ENCODE assay signal across 21 cellular contexts in genomic region chr17:73826872-73827228, GRCh38.
DNase-seq lines count a peak whose midpoint lies in the region; ATAC-seq, FAIRE-seq and TF ChIP-seq lines count a peak whose summit lies in the region.
"Had no signal": no experiment of that assay in that cellular context is flagged by ENCODE, and none has a peak within 500 bp of the region (broad histone marks: within the 10 kb centered on the region; RNA-seq: fewer than 3 reads in every experiment).

No MANE protein-coding gene starts in this region.

- intact Hi-C loops in HepG2 (cut with micrococcal nuclease; ENCODE audit: unreplicated experiment) = no loop called here

- H3K9me3 ChIP-seq in NT2/D1 (ENCODE audit: insufficient read depth, low read length) (peaks cover 9% of the 10 kb centered on the region; the same call in 1 of the 2 replicates), endodermal cell (ENCODE audit: control insufficient read depth, low read length) (no peaks in the 10 kb centered on the region), upper lobe of left lung (no peaks in the 10 kb centered on the region), HepG2 (ENCODE audit: low read length) (no peaks in the 10 kb centered on the region)
- H3K9me3 ChIP-seq: Peyer's patch had no signal

- peak overlapping the region; percentile 83 for H3K27ac Mint-ChIP-seq in activated T-cell treated with anti-CD3 and anti-CD28 coated beads, Interleukin-2, amount 50 U/mL, for 24 hours
- H3K27ac Mint-ChIP-seq in endodermal cell = no peak overlapping the region
- H3K27ac Mint-ChIP-seq: IgD-negative memory B cell had no signal

- H3K4me3 ChIP-seq in NT2/D1 (ENCODE audit: insufficient read length, low read depth) = no peak overlapping the region
- H3K4me3 ChIP-seq in endodermal cell (ENCODE audit: low read length) = no peak overlapping the region
- no peak overlapping the region for H3K4me3 ChIP-seq in upper lobe of left lung
- no peak overlapping the region for H3K4me3 ChIP-seq in HepG2 (replicated peaks in 1 of 3; ENCODE audit: insufficient read depth in 1 of 3, low read depth in 2 of 3, low read length in 3 of 3)
- H3K4me3 ChIP-seq: Peyer's patch, SK-N-MC had no signal

- no peaks in the 10 kb centered on the region for H3K27me3 Mint-ChIP-seq in activated T-cell treated with anti-CD3 and anti-CD28 coated beads, Interleukin-2, amount 50 U/mL, for 24 hours
- H3K27me3 Mint-ChIP-seq in activated T-cell treated with anti-CD3 and anti-CD28 coated beads, Interleukin-2, amount 50 U/mL, for 4 hours (ENCODE audit: low read depth) = peaks cover 10% of the 10 kb centered on the region
- peaks cover 71% of the 10 kb centered on the region for H3K27me3 Mint-ChIP-seq in endodermal cell (ENCODE audit: insufficient read depth)

- POLR2A ChIA-PET in HepG2 (lab: Yijun Ruan, JAX) = no interaction called here

- H3K36me3 ChIP-seq in NT2/D1 (ENCODE audit: insufficient read depth, insufficient read length, low read length) (no peaks in the 10 kb centered on the region), endodermal cell (ENCODE audit: control insufficient read depth, insufficient read depth, low read length) (no peaks in the 10 kb centered on the region), upper lobe of left lung (no peaks in the 10 kb centered on the region), HepG2 (replicated peaks in 1 of 2; ENCODE audit: control insufficient read depth in 1 of 2, insufficient read depth in 2 of 2, low read length in 2 of 2) (no peaks in the 10 kb centered on the region)
- H3K36me3 ChIP-seq: Peyer's patch had no signal

- H3K36me3 Mint-ChIP-seq in activated T-cell treated with anti-CD3 and anti-CD28 coated beads, Interleukin-2, amount 50 U/mL, for 24 hours (ENCODE audit: low read depth) = no peaks in the 10 kb centered on the region
- no peaks in the 10 kb centered on the region for H3K36me3 Mint-ChIP-seq in activated T-cell treated with anti-CD3 and anti-CD28 coated beads, Interleukin-2, amount 50 U/mL, for 4 hours (ENCODE audit: insufficient read depth)
- H3K36me3 Mint-ChIP-seq in endodermal cell (ENCODE audit: low read depth) = no peaks in the 10 kb centered on the region
- H3K36me3 Mint-ChIP-seq: CD14-positive monocyte, IgD-negative memory B cell had no signal

- H3K4me3 Mint-ChIP-seq in activated T-cell treated with anti-CD3 and anti-CD28 coated beads, Interleukin-2, amount 50 U/mL, for 24 hours = no peak overlapping the region
- no peak overlapping the region for H3K4me3 Mint-ChIP-seq in activated T-cell treated with anti-CD3 and anti-CD28 coated beads, Interleukin-2, amount 50 U/mL, for 4 hours
- H3K4me3 Mint-ChIP-seq in endodermal cell = no peak overlapping the region
- H3K4me3 Mint-ChIP-seq: IgD-negative memory B cell had no signal

- H3K79me2 ChIP-seq in HepG2 (ENCODE audit: insufficient read depth, low read length) = no peaks in the 10 kb centered on the region

- no peak for TF ChIP-seq RAD21 in HepG2 (CRISPR knock-in tag; IDR thresholded peaks at IDR 0.05)

- no peaks in the 10 kb centered on the region for H4K20me1 ChIP-seq in HepG2 (ENCODE audit: insufficient read depth, low read length)

- BruUV-seq in HepG2 (replicated peaks; lab: Mats Ljungman, UMichigan) = no TSS peak

- TF ChIP-seq EP300 in upper lobe of left lung (IDR thresholded peaks at IDR 0.05) (no peak), HepG2 (IDR thresholded peaks at IDR 0.05; ENCODE audit: low read depth in 2 of 2, low read length in 2 of 2) (no peak), HepG2 (CRISPR knock-in tag; IDR thresholded peaks at IDR 0.05; ENCODE audit: borderline replicate concordance) (no peak)

- 86% methylated on average over 2 of the region's 2 CpGs; no CpG with 5 or more reads in 1 of the 2 experiments for WGBS in endodermal cell (ENCODE audit: insufficient coverage in 1 of 2, insufficient read length in 1 of 2), 2 experiments
- WGBS in upper lobe of left lung, 2 donors = 96 to 100% methylated on average over 1 to 2 of the region's 2 CpGs
- WGBS in HepG2 (ENCODE audit: low lambda C conversion rate) = 33% methylated on average over 2 of the region's 2 CpGs

- H3K9ac ChIP-seq in NT2/D1 (ENCODE audit: insufficient read length, low read depth) (peak overlapping the region; percentile 38), endodermal cell (ENCODE audit: extremely low read depth, low read length, poor library complexity, severe bottlenecking) (no peak overlapping the region), HepG2 (ENCODE audit: insufficient read depth, low read depth, low read length) (no peak overlapping the region)

- in situ Hi-C loops in HepG2 (cut with HindIII; ENCODE audit: extremely low pct_ligation_motif_present, low pct_unique_long_range_greater_than_20kb) = no loop called here

- H3K27me3 ChIP-seq in NT2/D1 (ENCODE audit: insufficient read depth, insufficient read length) (peaks cover 70% of the 10 kb centered on the region), endodermal cell (ENCODE audit: control insufficient read depth, insufficient read depth, low read length, poor library complexity, severe bottlenecking) (peaks cover 3% of the 10 kb centered on the region), upper lobe of left lung (no peaks in the 10 kb centered on the region), HepG2 (ENCODE audit: control insufficient read depth in 1 of 2, insufficient read depth in 2 of 2, low read length in 2 of 2) (peaks cover 2 to 51% of the 10 kb centered on the region in 2 experiments; a peak in 4 of 5 replicates)
- H3K27me3 ChIP-seq: Peyer's patch had no signal

- H3K27ac ChIP-seq in endodermal cell (ENCODE audit: low read depth, low read length) (no peak overlapping the region), upper lobe of left lung (peak overlapping the region in 3 of 4 donors; percentile 58 to 71 (median 65)), HepG2 (ENCODE audit: extremely low read length, insufficient read depth, low read length) (no peak overlapping the region)
- H3K27ac ChIP-seq: Peyer's patch, SK-N-MC had no signal

- no peak for ATAC-seq in activated T-cell treated with anti-CD3 and anti-CD28 coated beads, Interleukin-2, amount 50 U/mL, for 4 hours
- ATAC-seq in upper lobe of left lung (ENCODE audit: low FRiP score in 2 of 2) (no peak), HepG2 (no peak), GM19455 (IDR thresholded peaks at IDR 0.05; ENCODE audit: unreplicated experiment) (no peak), HG02885 (IDR thresholded peaks at IDR 0.05; ENCODE audit: poor library complexity, unreplicated experiment) (no peak)

- DNase-seq in activated T-cell treated with anti-CD3 and anti-CD28 coated beads, Interleukin-2, amount 50 U/mL, for 24 hours = no peak
- no peak for DNase-seq in activated T-cell treated with anti-CD3 and anti-CD28 coated beads, Interleukin-2, amount 50 U/mL, for 4 hours
- DNase-seq in NT2/D1 (ENCODE audit: low read depth, low spot score) (no peak), endodermal cell (peak; percentile 62), upper lobe of left lung (no peak), HepG2 (ENCODE audit: low spot score) (no peak)
- DNase-seq: DND-41, Kasumi-1, MM.1S, NCI-H1092 treated with DMSO at 0.1 percent for 48 hours, NCI-H2081 treated with DMSO at 0.1 percent for 48 hours, NCI-H524, Right ventricle myocardium superior had no signal

- H3K4me1 Mint-ChIP-seq in activated T-cell treated with anti-CD3 and anti-CD28 coated beads, Interleukin-2, amount 50 U/mL, for 24 hours (ENCODE audit: low read depth) = peaks cover 83% of the 10 kb centered on the region
- peaks cover 75% of the 10 kb centered on the region for H3K4me1 Mint-ChIP-seq in activated T-cell treated with anti-CD3 and anti-CD28 coated beads, Interleukin-2, amount 50 U/mL, for 4 hours (ENCODE audit: low read depth)
- H3K4me1 Mint-ChIP-seq in endodermal cell = peaks cover 41% of the 10 kb centered on the region

- no peak for FAIRE-seq in HepG2 (lab: Jason Lieb, UNC)
- FAIRE-seq: G401.6, H54 had no signal

- H3K4me2 ChIP-seq in HepG2 (ENCODE audit: low read depth, low read length) = no peak overlapping the region

- CTCF ChIA-PET in HepG2 (lab: Yijun Ruan, JAX; ENCODE audit: low intra/inter-chr PET ratio, low total read pairs) = no interaction called here

- H2AFZ ChIP-seq in HepG2 (ENCODE audit: low read length) = no peak overlapping the region

- H3K4me1 ChIP-seq in NT2/D1 (ENCODE audit: insufficient read depth, insufficient read length) = peaks cover 22% of the 10 kb centered on the region
- H3K4me1 ChIP-seq in endodermal cell (ENCODE audit: control insufficient read depth, insufficient read depth, low read length) = peaks cover 15% of the 10 kb centered on the region
- H3K4me1 ChIP-seq in upper lobe of left lung = peaks cover 16 to 20% (median 17%) of the 10 kb centered on the region in 4 donors
- H3K4me1 ChIP-seq in HepG2 (ENCODE audit: insufficient read depth, low read length) = peaks cover 29% of the 10 kb centered on the region

- no peak for TF ChIP-seq POLR2A in upper lobe of left lung (IDR thresholded peaks at IDR 0.05)
- no peak for TF ChIP-seq POLR2A in HepG2 (IDR thresholded peaks at IDR 0.05; ENCODE audit: insufficient read depth in 1 of 2, low read depth in 2 of 2, low read length in 2 of 2)

- TF ChIP-seq CTCF in endodermal cell (conservative IDR thresholded peaks at IDR 0.05) = no peak
- no peak for TF ChIP-seq CTCF in upper lobe of left lung (IDR thresholded peaks at IDR 0.05)
- TF ChIP-seq CTCF in HepG2 (CRISPR knock-in tag; IDR thresholded peaks at IDR 0.05) = no peak

- H3K9me3 Mint-ChIP-seq in activated T-cell treated with anti-CD3 and anti-CD28 coated beads, Interleukin-2, amount 50 U/mL, for 24 hours = no peaks in the 10 kb centered on the region
- no peaks in the 10 kb centered on the region for H3K9me3 Mint-ChIP-seq in activated T-cell treated with anti-CD3 and anti-CD28 coated beads, Interleukin-2, amount 50 U/mL, for 4 hours
- no peaks in the 10 kb centered on the region for H3K9me3 Mint-ChIP-seq in endodermal cell

TF ChIP-seq in HepG2, 621 proteins besides CTCF, POLR2A, EP300 and RAD21 (continues in another document):
- TF ChIP-seq JUNB (CRISPR knock-in tag; IDR thresholded peaks at IDR 0.05; ENCODE audit: borderline replicate concordance) (no peak), DMTF1 (CRISPR knock-in tag; IDR thresholded peaks at IDR 0.05) (no peak), SKI (IDR thresholded peaks at IDR 0.05; ENCODE audit: partially characterized antibody) (no peak)

Comparison
In these comparisons a context has a peak if more than half of its experiments do, and no peak if none do; other contexts are left out.
1. H3K27ac ChIP-seq: peak in upper lobe of left lung (3 of 4); none in endodermal cell (single experiment) and HepG2 (single experiment).